In the genomic region with DNA sequence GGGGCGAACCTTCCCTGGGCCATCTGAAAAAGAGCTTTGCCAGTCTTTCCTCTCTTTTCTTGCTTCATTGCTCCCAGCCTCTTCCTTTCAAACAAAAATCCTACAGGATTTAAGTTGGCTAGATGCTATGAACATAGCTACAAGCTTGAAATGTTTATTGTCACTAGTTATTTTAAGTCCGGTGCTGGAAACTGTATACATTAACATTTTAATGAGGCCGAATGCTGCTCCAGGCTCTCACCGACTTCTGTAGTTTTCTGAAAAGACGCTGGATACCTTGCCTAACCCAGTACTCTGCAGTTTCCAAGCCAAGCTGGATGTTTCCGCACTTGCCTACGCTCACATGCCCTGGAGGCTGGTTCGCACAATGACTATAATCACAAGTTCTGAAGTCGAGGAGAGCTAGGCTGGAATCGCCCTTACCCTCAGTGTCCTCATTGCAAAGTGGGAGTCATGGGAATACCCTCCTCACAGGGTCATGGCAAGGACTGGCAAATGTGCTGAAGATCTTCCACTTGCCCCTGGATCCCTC, we compare ENCODE assay signal across 9 cellular contexts. TPM values are rescaled to one million over a fixed set of nuclear protein-coding genes. Genes with fewer than 3 reads are reported as not detected.
DNase-seq lines count a peak whose midpoint lies in the region; ATAC-seq and TF ChIP-seq lines count a peak whose summit lies in the region.
"Had no signal": no experiment of that assay in that cellular context is flagged by ENCODE, and none has a peak within 500 bp of the region (broad histone marks: within the 10 kb centered on the region; RNA-seq: fewer than 3 reads in every experiment).

No MANE protein-coding gene starts in this region.

- no peak for ATAC-seq in GM18873 (IDR thresholded peaks at IDR 0.05; ENCODE audit: low FRiP score, unreplicated experiment)
- no peak for ATAC-seq in GM19035 (IDR thresholded peaks at IDR 0.05; ENCODE audit: unreplicated experiment)

- WGBS in esophagus muscularis mucosa, result 40% methylated on average over 10 of the region's 10 CpGs
- WGBS in ovary, 3 donors, result 53 to 62% (median 58%) methylated on average over 10 of the region's 10 CpGs

- H3K4me1 ChIP-seq in Peyer's patch (peaks cover 0 to 26% (median 0%) of the 10 kb centered on the region in 4 donors), esophagus muscularis mucosa (peaks cover 36 to 98% (median 95%) of the 10 kb centered on the region in 4 donors), ovary (ENCODE audit: insufficient read depth) (peaks cover 38% of the 10 kb centered on the region)

- H3K4me3 ChIP-seq in AG09309 (ENCODE audit: control insufficient read depth, low read depth, low read length) (peak overlapping the region; percentile 11), Peyer's patch (no peak overlapping the region), esophagus muscularis mucosa (peak overlapping the region; percentile 11 to 47 (median 36)), ovary (peak overlapping the region; percentile 8)

- DNase-seq in AG09309 (ENCODE audit: low read depth) (no peak), Peyer's patch (no peak), esophagus muscularis mucosa (ENCODE audit: extremely low spot score) (no peak), ovary (peak in 1 of 5 donors; percentile 26), 8988T (no peak), NOMO-1 (lab: John Stamatoyannopoulos, UW; ENCODE audit: unreplicated experiment in 2 of 2) (no peak)
- DNase-seq: activated CD4-positive, alpha-beta T cell treated with anti-CD3 and anti-CD28 coated beads, Interleukin-2, amount 50 U/mL, for 1 hour had no signal

- no peaks in the 10 kb centered on the region for H3K27me3 ChIP-seq in Peyer's patch
- H3K27me3 ChIP-seq in esophagus muscularis mucosa, result no peaks in the 10 kb centered on the region
- no peaks in the 10 kb centered on the region for H3K27me3 ChIP-seq in ovary

- intact Hi-C loops in esophagus muscularis mucosa (cut with DNase I), result no loop called here
- intact Hi-C loops in ovary (cut with DNase I), result no loop called here

- no peaks in the 10 kb centered on the region for H3K36me3 ChIP-seq in Peyer's patch
- no peaks in the 10 kb centered on the region for H3K36me3 ChIP-seq in esophagus muscularis mucosa
- H3K36me3 ChIP-seq in ovary, result no peaks in the 10 kb centered on the region

- no peak for TF ChIP-seq POLR2A in Peyer's patch (IDR thresholded peaks at IDR 0.05)
- no peak for TF ChIP-seq POLR2A in esophagus muscularis mucosa (IDR thresholded peaks at IDR 0.05; ENCODE audit: low read depth)
- no peak for TF ChIP-seq POLR2A in ovary (IDR thresholded peaks at IDR 0.05)

- TF ChIP-seq CTCF in AG09309 (IDR thresholded peaks at IDR 0.05; ENCODE audit: control insufficient read depth, insufficient read depth, low read depth, low read length, missing control alignments), result no peak
- TF ChIP-seq CTCF in Peyer's patch (IDR thresholded peaks at IDR 0.05), result no peak
- TF ChIP-seq CTCF in esophagus muscularis mucosa (IDR thresholded peaks at IDR 0.05), result no peak
- TF ChIP-seq CTCF in ovary (IDR thresholded peaks at IDR 0.05), result no peak

- H3K9me3 ChIP-seq in Peyer's patch (no peaks in the 10 kb centered on the region), esophagus muscularis mucosa (no peaks in the 10 kb centered on the region), ovary (no peaks in the 10 kb centered on the region)

- TF ChIP-seq EP300 in esophagus muscularis mucosa (IDR thresholded peaks at IDR 0.05) (no peak), ovary (IDR thresholded peaks at IDR 0.05) (no peak)

- H3K27ac ChIP-seq in Peyer's patch, result peak overlapping the region in 3 of 4 donors; percentile 28 to 59 (median 38)
- peak overlapping the region; percentile 78 to 91 (median 86) for H3K27ac ChIP-seq in esophagus muscularis mucosa (replicated peaks in 1 of 4)
- peak overlapping the region in 1 of 2 donors; percentile 5 for H3K27ac ChIP-seq in ovary

RNA-seq across cellular contexts. Expression of a gene that starts 39.1 kb away (rescaled TPM):
- total RNA-seq in Peyer's patch (10 to 100 TPM; 10.7 to 34.7 (median 16.0) TPM), esophagus muscularis mucosa (100 to 1,000 TPM in 2 of 4 donors, 10 to 100 TPM in 2; 62.0 to 151 (median 109) TPM), ovary (10 to 100 TPM; 31.4 to 85.0 (median 61.7) TPM)
- 10 to 100 TPM; 32.2 to 37.8 TPM for polyA plus RNA-seq in ovary

Comparison
In these comparisons a context has a peak if more than half of its experiments do, and no peak if none do; other contexts are left out.
1. H3K4me3 ChIP-seq: peak in AG09309 (single experiment), esophagus muscularis mucosa (4 of 4) and ovary (single experiment); none in Peyer's patch (0 of 4).